ENCODE assay signal across 10 cellular contexts in the genomic region with DNA sequence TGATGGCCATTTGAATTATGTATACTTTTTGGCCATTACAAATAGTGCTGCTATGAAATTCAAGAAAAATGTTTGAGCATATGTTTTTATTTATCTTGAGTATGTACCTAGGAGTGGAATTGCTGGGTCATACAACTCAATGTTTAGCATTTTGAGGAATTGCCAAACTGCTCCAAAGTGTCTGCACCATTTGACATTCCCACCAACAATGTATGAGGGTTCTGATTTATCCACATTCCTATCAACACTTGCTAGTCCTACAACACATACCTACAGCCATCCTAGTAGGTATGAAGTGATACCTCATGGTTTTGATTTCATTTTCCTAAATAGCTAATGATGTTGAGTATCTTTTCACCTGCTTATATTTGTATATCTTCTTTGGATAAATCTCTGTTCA.
"Had no signal": no experiment of that assay in that cellular context is flagged by ENCODE, and none has a peak within 500 bp of the region (broad histone marks: within the 10 kb centered on the region; RNA-seq: fewer than 3 reads in every experiment).

No MANE protein-coding gene starts in this region.

- H3K36me3 ChIP-seq: HAP-1 had no signal

- FAIRE-seq: H1 had no signal

- H3K4me2 ChIP-seq: GM23338 had no signal

- H3K27ac ChIP-seq: GM23248 had no signal

- H3K9me3 ChIP-seq: HAP-1 had no signal

- H2AFZ ChIP-seq: GM23248, GM23338 had no signal

- ATAC-seq: GM23338, HCT116 had no signal

- H3K4me1 ChIP-seq: HAP-1 had no signal

- H3K9ac ChIP-seq: GM23248 had no signal

- H3K4me3 ChIP-seq: GM23248, GM23338, HAP-1 had no signal

- DNase-seq: GM23248, GOT3, H7, H9, HCEC 1CT, HFFc6 had no signal
